In genomic region chr16:57720142-57720575, GRCh38 we compare ENCODE assay signal across 8 cellular contexts. TPM values are rescaled to one million over a fixed set of nuclear protein-coding genes. Genes with fewer than 3 reads are reported as not detected.
A peak's percentile ranks its signal among the peaks of the same experiment; 100 is the strongest.
DNase-seq lines count a peak whose midpoint lies in the region; ATAC-seq and TF ChIP-seq lines count a peak whose summit lies in the region.

No MANE protein-coding gene starts in this region.

- no peaks in the 10 kb centered on the region for H3K27me3 Mint-ChIP-seq in activated T-helper 17 cell treated with anti-CD3 and anti-CD28 coated beads, Interleukin-2, amount 50 U/mL, for 72 hours

- no peak overlapping the region for H3K4me3 ChIP-seq in AG04449 (ENCODE audit: low read depth, low read length)
- H3K4me3 ChIP-seq in cardiac muscle cell: no peak overlapping the region
- H3K4me3 ChIP-seq in psoas muscle: no peak overlapping the region
- no peak overlapping the region for H3K4me3 ChIP-seq in lower leg skin (ENCODE audit: low read depth, poor library complexity, severe bottlenecking)

- POLR2A ChIA-PET in AG04449 (lab: Yijun Ruan, JAX): no interaction called here

- 64 to 73% (median 72%) methylated on average over 3 of the region's 3 CpGs for WGBS in psoas muscle, 3 donors
- WGBS in lower leg skin, 2 donors: 66 to 79% methylated on average over 3 of the region's 3 CpGs

- CTCF ChIA-PET in AG04449 (lab: Yijun Ruan, JAX): interaction anchor here (0.7 to 2.7 kb wide), 8 partner anchors 8 to 144 kb away, joined by 3 to 17 read pairs (median 4); no protein-coding TSS in a partner anchor

- H3K9me3 Mint-ChIP-seq in activated T-helper 17 cell treated with anti-CD3 and anti-CD28 coated beads, Interleukin-2, amount 50 U/mL, for 72 hours: no peaks in the 10 kb centered on the region

- no peak for TF ChIP-seq POLR2A in lower leg skin (IDR thresholded peaks at IDR 0.05)

- H3K27ac ChIP-seq in cardiac muscle cell: no peak overlapping the region
- H3K27ac ChIP-seq in psoas muscle: no peak overlapping the region

- H3K4me3 Mint-ChIP-seq in activated T-helper 17 cell treated with anti-CD3 and anti-CD28 coated beads, Interleukin-2, amount 50 U/mL, for 72 hours: no peak overlapping the region

- no peak for DNase-seq in AG04449 (ENCODE audit: low read depth, low spot score)
- DNase-seq in NCI-H69 (lab: John Stamatoyannopoulos, UW): peak; percentile 12
- peak; percentile 70 to 77 for DNase-seq in cardiac muscle cell (ENCODE audit: low read depth in 1 of 2, low spot score in 1 of 2)
- DNase-seq in psoas muscle: no peak
- DNase-seq in lower leg skin (ENCODE audit: low spot score in 2 of 2): no peak

- ATAC-seq in activated T-helper 17 cell treated with anti-CD3 and anti-CD28 coated beads, Interleukin-2, amount 50 U/mL, for 72 hours (replicated peaks): peak; percentile 80
- ATAC-seq in psoas muscle (peak in 2 of 4 donors; percentile 46 to 48), HG03280 (IDR thresholded peaks at IDR 0.05; ENCODE audit: unreplicated experiment) (no peak)

- TF ChIP-seq CTCF in AG04449 (IDR thresholded peaks at IDR 0.05; ENCODE audit: insufficient read depth, low read length, missing control alignments): peak; percentile 84
- TF ChIP-seq CTCF in GM12872 (IDR thresholded peaks at IDR 0.05; ENCODE audit: insufficient read depth, low read depth, low read length): peak; percentile 75
- peak; percentile 85 for TF ChIP-seq CTCF in cardiac muscle cell (IDR thresholded peaks at IDR 0.05; ENCODE audit: low read depth, low read length)
- peak; percentile 36 for TF ChIP-seq CTCF in psoas muscle (IDR thresholded peaks at IDR 0.05)
- TF ChIP-seq CTCF in lower leg skin (IDR thresholded peaks at IDR 0.05): no peak

- no peaks in the 10 kb centered on the region for H3K27me3 ChIP-seq in cardiac muscle cell
- no peaks in the 10 kb centered on the region for H3K27me3 ChIP-seq in psoas muscle (ENCODE audit: insufficient read depth in 3 of 3, low read length in 2 of 3)

- H3K9me3 ChIP-seq in cardiac muscle cell (ENCODE audit: low read depth): no peaks in the 10 kb centered on the region
- H3K9me3 ChIP-seq in psoas muscle: no peaks in the 10 kb centered on the region

- H3K36me3 Mint-ChIP-seq in activated T-helper 17 cell treated with anti-CD3 and anti-CD28 coated beads, Interleukin-2, amount 50 U/mL, for 72 hours (ENCODE audit: low read depth): no peaks in the 10 kb centered on the region

- H3K27ac Mint-ChIP-seq in activated T-helper 17 cell treated with anti-CD3 and anti-CD28 coated beads, Interleukin-2, amount 50 U/mL, for 72 hours: no peak overlapping the region

- intact Hi-C loops in psoas muscle (cut with DNase I) (loop anchor here in 1 of 2 donors (5.0 kb wide), 1 partner anchor 128 kb away; no protein-coding TSS in a partner anchor), lower leg skin (cut with DNase I; ENCODE audit: low total_unique reads) (no loop called here)

- no peaks in the 10 kb centered on the region for H3K4me1 Mint-ChIP-seq in activated T-helper 17 cell treated with anti-CD3 and anti-CD28 coated beads, Interleukin-2, amount 50 U/mL, for 72 hours

- H3K4me1 ChIP-seq in cardiac muscle cell (ENCODE audit: low read depth) (no peaks in the 10 kb centered on the region), psoas muscle (no peaks in the 10 kb centered on the region)

- H3K36me3 ChIP-seq in cardiac muscle cell (no peaks in the 10 kb centered on the region), psoas muscle (ENCODE audit: insufficient read depth in 1 of 2, low read depth in 1 of 2) (no peaks in the 10 kb centered on the region)

RNA-seq across cellular contexts. Expression of gene KATNB1, which starts 15.4 kb away (rescaled TPM):
- 10 to 100 TPM; 20.0 to 37.5 TPM for total RNA-seq in activated T-helper 17 cell treated with anti-CD3 and anti-CD28 coated beads, Interleukin-2, amount 50 U/mL, for 72 hours
- 46.4 and 52.5 TPM in 2 replicates for total RNA-seq in cardiac muscle cell
- 42.8 and 49.4 TPM in 2 replicates for polyA plus RNA-seq in cardiac muscle cell
- 10 to 100 TPM in 1 of 4 donors, 1 to 10 TPM in 3; 6.3 to 13.3 (median 8.6) TPM for total RNA-seq in psoas muscle
- polyA plus RNA-seq in psoas muscle: 10 to 100 TPM in 1 of 3 donors, 1 to 10 TPM in 2; 9.2 to 15.6 (median 9.5) TPM
- total RNA-seq in lower leg skin: 10 to 100 TPM; 30.6 to 54.9 (median 41.1) TPM

RNA-seq across cellular contexts. Expression of gene DRC7, which starts 25.6 kb away (rescaled TPM):
- total RNA-seq in activated T-helper 17 cell treated with anti-CD3 and anti-CD28 coated beads, Interleukin-2, amount 50 U/mL, for 72 hours: not detected
- total RNA-seq in cardiac muscle cell (0.83 and 1.2 TPM in 2 replicates), psoas muscle (not detected), lower leg skin (not detected)
- polyA plus RNA-seq in cardiac muscle cell (2.0 and 3.4 TPM in 2 replicates), psoas muscle (not detected)

RNA-seq across cellular contexts. Expression of gene ADGRG3, which starts 52.1 kb away (rescaled TPM):
- total RNA-seq in activated T-helper 17 cell treated with anti-CD3 and anti-CD28 coated beads, Interleukin-2, amount 50 U/mL, for 72 hours: not detected
- total RNA-seq in cardiac muscle cell (not detected in 2 replicates), psoas muscle (under 1 TPM; 0.19 to 0.57 (median 0.31) TPM), lower leg skin (1 to 10 TPM in 3 of 4 donors, under 1 TPM in 1; 0.25 to 7.3 (median 1.1) TPM)
- polyA plus RNA-seq in cardiac muscle cell (0.41 TPM in 1 of 2 replicates, not detected in the other), psoas muscle (under 1 TPM; 0.16 to 0.37 (median 0.31) TPM)

Comparison
In these comparisons a context has a peak if more than half of its experiments do, and no peak if none do; other contexts are left out.
1. DNase-seq: peak in NCI-H69 (single experiment) and cardiac muscle cell (2 of 2); none in AG04449 (single experiment), psoas muscle (0 of 2) and lower leg skin (0 of 2).
2. CTCF ChIP-seq: peak in AG04449 (single experiment), GM12872 (single experiment), cardiac muscle cell (single experiment) and psoas muscle (single experiment); none in lower leg skin (0 of 3).